19 cellular contexts compared by ENCODE assay signal in the genomic region with DNA sequence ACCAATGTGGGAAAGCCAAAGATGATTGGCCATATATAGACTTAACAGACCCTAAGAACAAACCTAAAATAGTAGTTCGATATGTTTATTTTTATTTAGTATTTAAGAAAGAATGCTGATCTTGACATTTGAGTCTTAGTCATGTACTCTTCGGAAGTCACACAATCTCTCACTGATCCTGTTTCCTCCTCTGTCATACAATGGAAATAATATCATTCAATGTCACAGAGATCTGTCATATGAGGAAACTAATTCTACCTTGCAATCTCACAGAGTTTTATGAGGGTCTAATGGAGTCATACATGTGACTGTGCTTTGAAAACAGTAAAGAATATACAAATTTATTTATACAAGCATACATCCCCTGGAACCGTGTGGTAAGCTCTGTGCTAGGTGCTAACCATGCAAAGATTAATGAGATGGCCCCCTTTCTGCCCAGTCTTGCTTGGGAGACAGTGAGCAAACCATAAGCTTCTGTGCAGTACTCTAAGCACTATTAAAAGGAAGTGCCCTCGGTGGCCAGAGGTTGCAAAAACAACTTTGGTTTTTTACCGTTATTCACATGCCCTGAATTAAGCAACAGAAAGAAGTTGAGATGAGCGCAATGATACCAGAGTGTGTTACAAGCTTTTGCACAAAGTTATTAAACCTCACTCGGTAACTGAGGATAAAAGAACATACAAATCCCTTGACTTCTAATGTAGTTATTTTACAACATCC. TPM values are rescaled to one million over a fixed set of nuclear protein-coding genes. Genes with fewer than 3 reads are reported as not detected.
DNase-seq lines count a peak whose midpoint lies in the region; ATAC-seq, FAIRE-seq and TF ChIP-seq lines count a peak whose summit lies in the region.
"Had no signal": no experiment of that assay in that cellular context is flagged by ENCODE, and none has a peak within 500 bp of the region (broad histone marks: within the 10 kb centered on the region; RNA-seq: fewer than 3 reads in every experiment).

No MANE protein-coding gene starts in this region.

- no peaks in the 10 kb centered on the region for H3F3A ChIP-seq in PC-3 (ENCODE audit: low read length, unreplicated experiment)

- intact Hi-C loops in endothelial cell of umbilical vein (cut with micrococcal nuclease) (loop anchor here (5.0 kb wide), 3 partner anchors 138 to 318 kb away; a partner anchor contains a TSS), PC-3 (cut with micrococcal nuclease) (no loop called here)

- no peaks in the 10 kb centered on the region for H3K9me1 ChIP-seq in endothelial cell of umbilical vein (replicated peaks; ENCODE audit: control insufficient read depth, extremely low read depth, insufficient read depth, low read length)

- TF ChIP-seq POLR2A in endothelial cell of umbilical vein (IDR thresholded peaks at IDR 0.05; ENCODE audit: low read depth, low read length): no peak

- DNase-seq in DMS53 (lab: John Stamatoyannopoulos, UW) (peak; percentile 27), DMS53 treated with DMSO at 0.1 percent for 48 hours (lab: John Stamatoyannopoulos, UW; ENCODE audit: unreplicated experiment) (no peak), NCI-H69 (lab: John Stamatoyannopoulos, UW) (peak; percentile 80), endothelial cell of umbilical vein (ENCODE audit: low read depth, low spot score) (peak; percentile 9), SW480 (ENCODE audit: low spot score) (no peak), KG1 (lab: John Stamatoyannopoulos, UW) (no peak), PC-3 (no peak)
- DNase-seq: 8988T; activated CD4-positive, alpha-beta T cell treated with anti-CD3 and anti-CD28 coated beads, Interleukin-2, amount 50 U/mL, for 48 hours; activated gamma-delta T cell treated with Interleukin-2 at 50 U/mL for 16 hours; caudate nucleus; COR-L47; GOT3; NCI-H146; T-helper 17 cell had no signal

- no peak for TF ChIP-seq CTCF in endothelial cell of umbilical vein (IDR thresholded peaks at IDR 0.05; ENCODE audit: extremely low read depth in 1 of 2, insufficient read depth in 1 of 2, low read depth in 1 of 2, low read length in 2 of 2)
- TF ChIP-seq CTCF in PC-3 (conservative IDR thresholded peaks at IDR 0.05; ENCODE audit: low read depth, low read length): no peak

- H3K36me3 ChIP-seq in endothelial cell of umbilical vein (ENCODE audit: control insufficient read depth in 2 of 2, extremely low read depth in 1 of 2, insufficient read depth in 2 of 2, low read length in 2 of 2): no peaks in the 10 kb centered on the region
- no peaks in the 10 kb centered on the region for H3K36me3 ChIP-seq in skeletal muscle satellite cell (ENCODE audit: insufficient read depth, low read length)
- H3K36me3 ChIP-seq in PC-3 (ENCODE audit: low read depth, low read length): no peaks in the 10 kb centered on the region

- no peak for ATAC-seq in PC-3
- ATAC-seq: esophagus mucosa, sciatic nerve, T-helper 17 cell had no signal

- peaks cover 2% of the 10 kb centered on the region for H3K4me1 ChIP-seq in endothelial cell of umbilical vein (ENCODE audit: control insufficient read depth, extremely low read depth, insufficient read depth, low read length)
- peaks cover 20% of the 10 kb centered on the region for H3K4me1 ChIP-seq in skeletal muscle satellite cell (ENCODE audit: control insufficient read depth, insufficient read depth, low read length)
- no peaks in the 10 kb centered on the region for H3K4me1 ChIP-seq in PC-3 (ENCODE audit: insufficient read depth, low read length)

- H3K27ac ChIP-seq in endothelial cell of umbilical vein (ENCODE audit: insufficient read depth, low read depth, low read length): no peak overlapping the region
- H3K27ac ChIP-seq in PC-3 (ENCODE audit: low read length): no peak overlapping the region

- H4K20me1 ChIP-seq in endothelial cell of umbilical vein (replicated peaks; ENCODE audit: control insufficient read depth, extremely low read depth, insufficient read depth, low read length) (no peaks in the 10 kb centered on the region), PC-3 (ENCODE audit: low read length) (no peaks in the 10 kb centered on the region)

- dilution Hi-C loops in endothelial cell of umbilical vein (cut with MboI; ENCODE audit: extremely low pct_ligation_motif_present, low sequenced_read_pairs): no loop called here

- CTCF ChIA-PET in endothelial cell of umbilical vein (lab: Charles Lee) (interaction anchor here (1.0 to 1.1 kb wide), 4 partner anchors 13 to 319 kb away, joined by 3 to 5 read pairs (median 4); no protein-coding TSS in a partner anchor), PC-3 (lab: Charles Lee) (no interaction called here)

- H2AFZ ChIP-seq in endothelial cell of umbilical vein (ENCODE audit: low read depth, low read length): no peak overlapping the region
- no peak overlapping the region for H2AFZ ChIP-seq in PC-3 (ENCODE audit: low read length)

- no TSS peak for BruUV-seq in endothelial cell of umbilical vein (replicated peaks; lab: Mats Ljungman, UMichigan)
- BruUV-seq in PC-3 (replicated peaks; lab: Mats Ljungman, UMichigan): no TSS peak

- H3K9ac ChIP-seq in endothelial cell of umbilical vein (replicated peaks; ENCODE audit: extremely low read depth, insufficient read depth, low read length) (no peak overlapping the region), skeletal muscle satellite cell (ENCODE audit: low read depth, low read length) (no peak overlapping the region), PC-3 (ENCODE audit: low read length) (no peak overlapping the region)

- H3K4me3 ChIP-seq in endothelial cell of umbilical vein (replicated peaks in 1 of 3; ENCODE audit: insufficient read depth in 1 of 3, low read depth in 1 of 3, low read length in 3 of 3) (no peak overlapping the region), skeletal muscle satellite cell (ENCODE audit: low read length) (no peak overlapping the region), PC-3 (ENCODE audit: low read length) (no peak overlapping the region)

- POLR2A ChIA-PET in endothelial cell of umbilical vein (lab: Charles Lee) (no interaction called here), PC-3 (lab: Charles Lee; ENCODE audit: unreplicated experiment) (no interaction called here)

- H3K79me2 ChIP-seq in endothelial cell of umbilical vein (ENCODE audit: control insufficient read depth, insufficient read depth, low read length) (no peaks in the 10 kb centered on the region), PC-3 (ENCODE audit: low read length) (no peaks in the 10 kb centered on the region)

- H3K4me2 ChIP-seq in endothelial cell of umbilical vein (ENCODE audit: insufficient read depth, low read length) (no peak overlapping the region), skeletal muscle satellite cell (ENCODE audit: low read length) (peak overlapping the region; percentile 1), PC-3 (ENCODE audit: low read length) (no peak overlapping the region)

- H3K9me3 ChIP-seq in endothelial cell of umbilical vein (replicated peaks; ENCODE audit: control insufficient read depth, insufficient read depth, low read length): no peaks in the 10 kb centered on the region
- no peaks in the 10 kb centered on the region for H3K9me3 ChIP-seq in skeletal muscle satellite cell (replicated peaks; ENCODE audit: low read length)
- no peaks in the 10 kb centered on the region for H3K9me3 ChIP-seq in PC-3 (ENCODE audit: low read length)

- no peaks in the 10 kb centered on the region for H3K9me2 ChIP-seq in PC-3 (replicated peaks; ENCODE audit: low read length)

- H3K27me3 ChIP-seq in endothelial cell of umbilical vein (ENCODE audit: control insufficient read depth in 2 of 2, insufficient read depth in 2 of 2, low read length in 2 of 2) (peaks cover 0 to 2% of the 10 kb centered on the region in 2 experiments), skeletal muscle satellite cell (ENCODE audit: control insufficient read depth, insufficient read depth, low read length) (no peaks in the 10 kb centered on the region), PC-3 (ENCODE audit: low read length) (peaks cover 45% of the 10 kb centered on the region)

- FAIRE-seq in endothelial cell of umbilical vein (lab: Jason Lieb, UNC): no peak
- FAIRE-seq: HTR-8/SVneo had no signal

TF ChIP-seq in endothelial cell of umbilical vein, 7 proteins besides CTCF, POLR2A, EP300 and RAD21:
- no peak for TF ChIP-seq GATA2 (IDR thresholded peaks at IDR 0.05; ENCODE audit: insufficient read depth, insufficient read length, low read depth, low read length)
- TF ChIP-seq MYC (IDR thresholded peaks at IDR 0.05; ENCODE audit: low read depth, low read length): no peak
- no peak for TF ChIP-seq EZH2 (IDR thresholded peaks at IDR 0.05; ENCODE audit: borderline replicate concordance, low read depth, low read length, severe bottlenecking)
- no peak for TF ChIP-seq POLR2AphosphoS5 (IDR thresholded peaks at IDR 0.05; ENCODE audit: insufficient read depth, low read depth, low read length)
- TF ChIP-seq JUN (IDR thresholded peaks at IDR 0.05; ENCODE audit: borderline replicate concordance, insufficient read depth, insufficient read length, low read depth): no peak
- no peak for TF ChIP-seq FOS (IDR thresholded peaks at IDR 0.05; ENCODE audit: borderline replicate concordance, insufficient read depth, low read length)
- TF ChIP-seq, protein P1, sequence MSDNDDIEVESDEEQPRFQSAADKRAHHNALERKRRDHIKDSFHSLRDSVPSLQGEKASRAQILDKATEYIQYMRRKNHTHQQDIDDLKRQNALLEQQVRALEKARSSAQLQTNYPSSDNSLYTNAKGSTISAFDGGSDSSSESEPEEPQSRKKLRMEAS (IDR thresholded peaks at IDR 0.05; ENCODE audit: insufficient read depth, insufficient read length): no peak

RNA-seq across cellular contexts. Expression of a gene that starts 1.7 kb away (rescaled TPM):
- total RNA-seq in endothelial cell of umbilical vein (4.1 and 4.3 TPM in 2 replicates), PC-3 (2014; rRNA removed) (not detected in 2 replicates)
- 0.73 and 1.6 TPM in 2 replicates for polyA plus RNA-seq in endothelial cell of umbilical vein
- 1.4 and 1.7 TPM in 2 replicates for polyA plus RNA-seq in endothelial cell of umbilical vein (2011; cell fraction: cytosol; rRNA removed)
- 3.4 and 3.5 TPM in 2 replicates for polyA plus RNA-seq in endothelial cell of umbilical vein (2011; cell fraction: nucleus; rRNA removed)
- polyA plus RNA-seq in endothelial cell of umbilical vein (2012): 4.1 and 4.3 TPM in 2 replicates
- polyA minus RNA-seq in endothelial cell of umbilical vein: 4.6 and 5.8 TPM in 2 replicates
- not detected for polyA minus RNA-seq in endothelial cell of umbilical vein (2011; cell fraction: cytosol; rRNA and poly(A)+ RNA removed)
- polyA minus RNA-seq in endothelial cell of umbilical vein (2011; cell fraction: nucleus; rRNA and poly(A)+ RNA removed): 3.5 and 4.3 TPM in 2 replicates
- 5.8 and 24.0 TPM in 2 replicates for total RNA-seq in skeletal muscle satellite cell (2012; rRNA removed)

Comparison
In these comparisons a context has a peak if more than half of its experiments do, and no peak if none do; other contexts are left out.
1. DNase-seq: peak in DMS53 (single experiment), NCI-H69 (single experiment) and endothelial cell of umbilical vein (single experiment); none in DMS53 treated with DMSO at 0.1 percent for 48 hours (single experiment), SW480 (single experiment), KG1 (single experiment) and PC-3 (single experiment).